28 cellular contexts compared by ENCODE assay signal in genomic region chr4:110124721-110125120, GRCh38.
A peak's percentile ranks its signal among the peaks of the same experiment; 100 is the strongest.
DNase-seq lines count a peak whose midpoint lies in the region; ATAC-seq, FAIRE-seq and TF ChIP-seq lines count a peak whose summit lies in the region.
"Had no signal": no experiment of that assay in that cellular context is flagged by ENCODE, and none has a peak within 500 bp of the region (broad histone marks: within the 10 kb centered on the region; RNA-seq: fewer than 3 reads in every experiment).

No MANE protein-coding gene starts in this region.

- DNase-seq in GM13976 (ENCODE audit: low spot score) (peak; percentile 40), GM19239 (ENCODE audit: insufficient read length, low spot score) (no peak), NCI-H1105 (lab: John Stamatoyannopoulos, UW) (no peak), midbrain (lab: John Stamatoyannopoulos, UW) (no peak)
- no peak for DNase-seq in natural killer cell treated with Interleukin-12 subunit alpha and Interleukin-12 subunit beta and Interleukin-15 and Interleukin-18, amount 100 ng/mL, for 72 hours (ENCODE audit: low spot score)
- no peak for DNase-seq in activated CD8-positive, alpha-beta T cell treated with anti-CD3 and anti-CD28 coated beads, Interleukin-2, amount 10 ng/mL, durations not matched to agents 7 days and 5 days
- DNase-seq: activated CD4-positive, alpha-beta memory T cell treated with anti-CD3 and anti-CD28 coated beads, Interleukin-2, amount 10 ng/mL, durations not matched to agents 7 days and 5 days; activated T-cell treated with anti-CD3 and anti-CD28 coated beads, Interleukin-2, amount 50 U/mL, for 72 hours; brain microvascular endothelial cell; DMS153; KBM-7; NCI-H1048; NCI-H2107; NCI-H526 treated with DMSO at 0.1 percent for 48 hours; right lobe of liver; stimulated activated naive CD8-positive, alpha-beta T cell treated with anti-CD3 and anti-CD28 coated beads, Interleukin-15, amount 100 ng/mL, for 72 hours; T-helper 2 cell; trophoblast cell had no signal

- CTCF ChIA-PET in activated CD8-positive, alpha-beta T cell treated with anti-CD3 and anti-CD28 coated beads, Interleukin-2, amount 10 ng/mL, durations not matched to agents 7 days and 5 days (lab: Charles Lee) = no interaction called here

- in situ Hi-C loops in GM13976 (cut with MboI; ENCODE audit: low sequenced_read_pairs, unreplicated experiment) = no loop called here

- H3K27ac ChIP-seq in VCaP = peak overlapping the region; percentile 52
- H3K27ac ChIP-seq: brain microvascular endothelial cell, C4-2B, hepatocyte, right lobe of liver, SJSA1 had no signal

- POLR2A ChIA-PET in activated CD8-positive, alpha-beta T cell treated with anti-CD3 and anti-CD28 coated beads, Interleukin-2, amount 10 ng/mL, durations not matched to agents 7 days and 5 days (lab: Charles Lee) = no interaction called here

- no peaks in the 10 kb centered on the region for H3K9me3 Mint-ChIP-seq in natural killer cell treated with Interleukin-12 subunit alpha and Interleukin-12 subunit beta and Interleukin-15 and Interleukin-18, amount 100 ng/mL, for 72 hours
- H3K9me3 Mint-ChIP-seq in activated CD8-positive, alpha-beta T cell treated with anti-CD3 and anti-CD28 coated beads, Interleukin-2, amount 10 ng/mL, durations not matched to agents 7 days and 5 days (ENCODE audit: insufficient read depth) = no peaks in the 10 kb centered on the region
- H3K9me3 Mint-ChIP-seq: activated T-cell treated with anti-CD3 and anti-CD28 coated beads, Interleukin-2, amount 50 U/mL, for 72 hours; dendritic cell treated with granulocyte-macrophage colony-stimulating factor and Interleukin-4, amounts not matched to agents 40 ng/mL and 50 ng/mL, for 4 days; stimulated activated naive CD8-positive, alpha-beta T cell treated with anti-CD3 and anti-CD28 coated beads, Interleukin-15, amount 100 ng/mL, for 72 hours; WTC11 had no signal

- peak; percentile 57 for ATAC-seq in HG02840 (IDR thresholded peaks at IDR 0.05; ENCODE audit: low FRiP score, unreplicated experiment)
- ATAC-seq in natural killer cell treated with Interleukin-12 subunit alpha and Interleukin-12 subunit beta and Interleukin-15 and Interleukin-18, amount 100 ng/mL, for 72 hours = no peak
- no peak for ATAC-seq in activated CD8-positive, alpha-beta T cell treated with anti-CD3 and anti-CD28 coated beads, Interleukin-2, amount 10 ng/mL, durations not matched to agents 7 days and 5 days
- ATAC-seq: activated T-cell treated with anti-CD3 and anti-CD28 coated beads, Interleukin-2, amount 50 U/mL, for 72 hours; right lobe of liver; stimulated activated naive CD8-positive, alpha-beta T cell treated with anti-CD3 and anti-CD28 coated beads, Interleukin-15, amount 100 ng/mL, for 72 hours; WTC11 had no signal

- H3K4me3 Mint-ChIP-seq in natural killer cell treated with Interleukin-12 subunit alpha and Interleukin-12 subunit beta and Interleukin-15 and Interleukin-18, amount 100 ng/mL, for 72 hours = no peak overlapping the region
- no peak overlapping the region for H3K4me3 Mint-ChIP-seq in activated CD8-positive, alpha-beta T cell treated with anti-CD3 and anti-CD28 coated beads, Interleukin-2, amount 10 ng/mL, durations not matched to agents 7 days and 5 days
- H3K4me3 Mint-ChIP-seq: activated CD4-positive, alpha-beta memory T cell treated with anti-CD3 and anti-CD28 coated beads, Interleukin-2, amount 10 ng/mL, durations not matched to agents 7 days and 5 days; activated naive CD8-positive, alpha-beta T cell; activated T-cell treated with anti-CD3 and anti-CD28 coated beads, Interleukin-2, amount 50 U/mL, for 72 hours; dendritic cell treated with granulocyte-macrophage colony-stimulating factor and Interleukin-4, amounts not matched to agents 40 ng/mL and 50 ng/mL, for 4 days; stimulated activated naive CD8-positive, alpha-beta T cell treated with anti-CD3 and anti-CD28 coated beads, Interleukin-15, amount 100 ng/mL, for 72 hours; WTC11 had no signal

- peaks cover 16 to 31% of the 10 kb centered on the region in 2 donors for H3K4me1 Mint-ChIP-seq in natural killer cell treated with Interleukin-12 subunit alpha and Interleukin-12 subunit beta and Interleukin-15 and Interleukin-18, amount 100 ng/mL, for 72 hours (ENCODE audit: low read depth in 2 of 2)
- peaks cover 4% of the 10 kb centered on the region for H3K4me1 Mint-ChIP-seq in activated CD8-positive, alpha-beta T cell treated with anti-CD3 and anti-CD28 coated beads, Interleukin-2, amount 10 ng/mL, durations not matched to agents 7 days and 5 days (ENCODE audit: low read depth)

- peak; percentile 42 for FAIRE-seq in GM19239 (lab: Jason Lieb, UNC)
- FAIRE-seq: endothelial cell of umbilical vein, islet of Langerhans had no signal

- H3K27ac Mint-ChIP-seq in natural killer cell treated with Interleukin-12 subunit alpha and Interleukin-12 subunit beta and Interleukin-15 and Interleukin-18, amount 100 ng/mL, for 72 hours = no peak overlapping the region
- H3K27ac Mint-ChIP-seq in activated CD8-positive, alpha-beta T cell treated with anti-CD3 and anti-CD28 coated beads, Interleukin-2, amount 10 ng/mL, durations not matched to agents 7 days and 5 days = no peak overlapping the region
- H3K27ac Mint-ChIP-seq: activated CD4-positive, alpha-beta memory T cell treated with anti-CD3 and anti-CD28 coated beads, Interleukin-2, amount 10 ng/mL, durations not matched to agents 7 days and 5 days; activated naive CD8-positive, alpha-beta T cell; activated T-cell treated with anti-CD3 and anti-CD28 coated beads, Interleukin-2, amount 50 U/mL, for 72 hours; dendritic cell treated with granulocyte-macrophage colony-stimulating factor and Interleukin-4, amounts not matched to agents 40 ng/mL and 50 ng/mL, for 4 days; stimulated activated naive CD8-positive, alpha-beta T cell treated with anti-CD3 and anti-CD28 coated beads, Interleukin-15, amount 100 ng/mL, for 72 hours; WTC11 had no signal

- H3K27me3 Mint-ChIP-seq in natural killer cell treated with Interleukin-12 subunit alpha and Interleukin-12 subunit beta and Interleukin-15 and Interleukin-18, amount 100 ng/mL, for 72 hours = no peaks in the 10 kb centered on the region
- no peaks in the 10 kb centered on the region for H3K27me3 Mint-ChIP-seq in activated CD8-positive, alpha-beta T cell treated with anti-CD3 and anti-CD28 coated beads, Interleukin-2, amount 10 ng/mL, durations not matched to agents 7 days and 5 days (ENCODE audit: low read depth)
- H3K27me3 Mint-ChIP-seq: activated CD4-positive, alpha-beta memory T cell treated with anti-CD3 and anti-CD28 coated beads, Interleukin-2, amount 10 ng/mL, durations not matched to agents 7 days and 5 days; activated naive CD8-positive, alpha-beta T cell; stimulated activated naive CD8-positive, alpha-beta T cell treated with anti-CD3 and anti-CD28 coated beads, Interleukin-15, amount 100 ng/mL, for 72 hours had no signal

- TF ChIP-seq CTCF in GM13976 (IDR thresholded peaks at IDR 0.05; ENCODE audit: borderline replicate concordance, control extremely low read depth, extremely low read depth, insufficient read depth, missing control alignments) (no peak), VCaP (conservative IDR thresholded peaks at IDR 0.05) (no peak)

- H3K36me3 Mint-ChIP-seq in natural killer cell treated with Interleukin-12 subunit alpha and Interleukin-12 subunit beta and Interleukin-15 and Interleukin-18, amount 100 ng/mL, for 72 hours = no peaks in the 10 kb centered on the region
- peaks cover 5% of the 10 kb centered on the region for H3K36me3 Mint-ChIP-seq in activated CD8-positive, alpha-beta T cell treated with anti-CD3 and anti-CD28 coated beads, Interleukin-2, amount 10 ng/mL, durations not matched to agents 7 days and 5 days (ENCODE audit: low read depth)
